Comparison of ENCODE assay signal across 17 cellular contexts in the genomic region with DNA sequence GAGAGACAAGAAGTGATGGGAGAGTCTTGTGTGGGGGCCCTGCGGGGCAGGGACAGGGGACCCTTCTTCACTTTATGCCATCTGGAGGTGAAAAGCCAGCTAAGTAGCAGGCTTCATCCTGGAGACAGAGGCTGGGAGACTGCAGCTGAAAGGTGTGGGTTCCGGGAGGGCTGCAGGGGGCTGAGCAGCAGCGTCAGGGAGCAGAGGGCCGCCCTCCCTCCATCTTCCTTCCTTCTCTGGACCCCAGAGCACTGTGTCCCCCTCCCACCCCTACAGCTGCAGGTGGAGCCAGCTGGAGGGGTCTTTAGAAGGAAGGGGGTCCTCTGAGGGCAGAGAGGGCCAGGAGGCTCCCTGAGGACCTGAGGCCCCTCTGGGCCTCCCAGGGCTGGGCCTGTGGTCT.
A peak's percentile ranks its signal among the peaks of the same experiment; 100 is the strongest.
DNase-seq lines count a peak whose midpoint lies in the region; ATAC-seq and TF ChIP-seq lines count a peak whose summit lies in the region.
"Had no signal": no experiment of that assay in that cellular context is flagged by ENCODE, and none has a peak within 500 bp of the region (broad histone marks: within the 10 kb centered on the region; RNA-seq: fewer than 3 reads in every experiment).

No MANE protein-coding gene starts in this region.

- no peak overlapping the region for H3K4ac ChIP-seq in neuronal stem cell (ENCODE audit: low read length)

- peaks cover 16% of the 10 kb centered on the region for H3K27me3 Mint-ChIP-seq in activated naive CD8-positive, alpha-beta T cell treated with anti-CD3 and anti-CD28 coated beads, Interleukin-2, amount 50 U/mL, for 24 hours
- H3K27me3 Mint-ChIP-seq in activated naive CD8-positive, alpha-beta T cell treated with anti-CD3 and anti-CD28 coated beads for 36 hours: peaks cover 32% of the 10 kb centered on the region
- H3K27me3 Mint-ChIP-seq in glutamatergic neuron (ENCODE audit: unreplicated experiment): peaks cover 9% of the 10 kb centered on the region

- H3K27me3 ChIP-seq in ectodermal cell (ENCODE audit: control insufficient read depth, insufficient read depth, low read length, poor library complexity, severe bottlenecking) (peaks cover 30% of the 10 kb centered on the region), neuronal stem cell (ENCODE audit: control insufficient read depth in 3 of 3, insufficient read depth in 3 of 3, low read depth in 1 of 3, low read length in 3 of 3) (peaks cover 0 to 13% (median 11%) of the 10 kb centered on the region in 3 experiments)

- 81 to 93% methylated on average over 3 to 4 of the region's 4 CpGs for WGBS in ectodermal cell, 2 experiments
- no CpG with 5 or more reads among the region's 4 CpGs for WGBS in neuronal stem cell (ENCODE audit: extremely low coverage in 2 of 2, insufficient read length in 2 of 2, insufficient replicate concordance in 1 of 2), 2 donors

- peak overlapping the region; percentile 68 for H3K23ac ChIP-seq in neuronal stem cell (ENCODE audit: low read depth, low read length, poor library complexity)

- H3K9me3 ChIP-seq in ectodermal cell (ENCODE audit: control insufficient read depth, low read length) (no peaks in the 10 kb centered on the region), neuronal stem cell (replicated peaks in 1 of 2; ENCODE audit: control insufficient read depth in 2 of 2, insufficient read depth in 1 of 2, low read depth in 1 of 2, low read length in 2 of 2) (peaks cover 0 to 2% of the 10 kb centered on the region in 2 donors)
- H3K9me3 ChIP-seq: HAP-1 had no signal

- no peak overlapping the region for H2BK120ac ChIP-seq in neuronal stem cell (ENCODE audit: low read depth, low read length)

- H4K8ac ChIP-seq in neuronal stem cell (ENCODE audit: low read depth, low read length): no peak overlapping the region

- no peak overlapping the region for H2AFZ ChIP-seq in neuronal stem cell (ENCODE audit: low read length)

- intact Hi-C loops in left colon (cut with DNase I, micrococcal nuclease): no loop called here

- no peak overlapping the region for H3K18ac ChIP-seq in neuronal stem cell (ENCODE audit: low read length)

- H2BK15ac ChIP-seq in neuronal stem cell (ENCODE audit: low read length): no peak overlapping the region

- H3K27ac ChIP-seq in ectodermal cell (ENCODE audit: insufficient read depth, low read depth, low read length, poor library complexity, severe bottlenecking): no peak overlapping the region
- no peak overlapping the region for H3K27ac ChIP-seq in neuronal stem cell (replicated peaks; ENCODE audit: low read length)
- H3K27ac ChIP-seq: 22Rv1, A549, C4-2B had no signal

- TF ChIP-seq CTCF in glutamatergic neuron (IDR thresholded peaks at IDR 0.05; ENCODE audit: partially characterized antibody, unreplicated experiment) (no peak), GM13977 (IDR thresholded peaks at IDR 0.05; ENCODE audit: extremely low read depth, insufficient read depth, missing control alignments) (no peak)

- H3K14ac ChIP-seq in neuronal stem cell (ENCODE audit: low read length): no peak overlapping the region

- peaks cover under 1% of the 10 kb centered on the region for H3K9me3 Mint-ChIP-seq in activated naive CD8-positive, alpha-beta T cell treated with anti-CD3 and anti-CD28 coated beads, Interleukin-2, amount 50 U/mL, for 24 hours
- peaks cover 4% of the 10 kb centered on the region for H3K9me3 Mint-ChIP-seq in activated naive CD8-positive, alpha-beta T cell treated with anti-CD3 and anti-CD28 coated beads for 36 hours
- peaks cover 3% of the 10 kb centered on the region for H3K9me3 Mint-ChIP-seq in glutamatergic neuron (ENCODE audit: unreplicated experiment)
- H3K9me3 Mint-ChIP-seq: CD4-positive, alpha-beta T cell had no signal

- H3K9ac ChIP-seq in neuronal stem cell (ENCODE audit: low read depth, low read length, poor library complexity): no peak overlapping the region

- ATAC-seq in activated naive CD8-positive, alpha-beta T cell treated with anti-CD3 and anti-CD28 coated beads, Interleukin-2, amount 50 U/mL, for 24 hours: peak; percentile 27
- no peak for ATAC-seq in left colon
- ATAC-seq: HepG2 had no signal

- no peaks in the 10 kb centered on the region for H3K4me1 ChIP-seq in ectodermal cell (ENCODE audit: control insufficient read depth, insufficient read depth, low read length)
- no peaks in the 10 kb centered on the region for H3K4me1 ChIP-seq in neuronal stem cell (ENCODE audit: control insufficient read depth in 2 of 2, insufficient read depth in 1 of 2, low read depth in 1 of 2, low read length in 2 of 2)
- H3K4me1 ChIP-seq: A549, Caco-2, HAP-1 had no signal

- no peak overlapping the region for H2BK12ac ChIP-seq in neuronal stem cell (ENCODE audit: low read length)

- no peaks in the 10 kb centered on the region for H3K4me1 Mint-ChIP-seq in activated naive CD8-positive, alpha-beta T cell treated with anti-CD3 and anti-CD28 coated beads, Interleukin-2, amount 50 U/mL, for 24 hours
- H3K4me1 Mint-ChIP-seq in activated naive CD8-positive, alpha-beta T cell treated with anti-CD3 and anti-CD28 coated beads for 36 hours: no peaks in the 10 kb centered on the region
- no peaks in the 10 kb centered on the region for H3K4me1 Mint-ChIP-seq in glutamatergic neuron (ENCODE audit: low read depth, unreplicated experiment)

- no peak overlapping the region for H3K4me3 Mint-ChIP-seq in activated naive CD8-positive, alpha-beta T cell treated with anti-CD3 and anti-CD28 coated beads, Interleukin-2, amount 50 U/mL, for 24 hours
- H3K4me3 Mint-ChIP-seq in activated naive CD8-positive, alpha-beta T cell treated with anti-CD3 and anti-CD28 coated beads for 36 hours: no peak overlapping the region
- H3K4me3 Mint-ChIP-seq in glutamatergic neuron (ENCODE audit: unreplicated experiment): peak overlapping the region; percentile 64
- H3K4me3 Mint-ChIP-seq: CD4-positive, alpha-beta T cell had no signal

- H2AK5ac ChIP-seq in neuronal stem cell (ENCODE audit: low read depth, low read length): no peak overlapping the region

- H3K36me3 Mint-ChIP-seq in activated naive CD8-positive, alpha-beta T cell treated with anti-CD3 and anti-CD28 coated beads, Interleukin-2, amount 50 U/mL, for 24 hours (ENCODE audit: low read depth): peaks cover 2% of the 10 kb centered on the region
- no peaks in the 10 kb centered on the region for H3K36me3 Mint-ChIP-seq in activated naive CD8-positive, alpha-beta T cell treated with anti-CD3 and anti-CD28 coated beads for 36 hours
- no peaks in the 10 kb centered on the region for H3K36me3 Mint-ChIP-seq in glutamatergic neuron (ENCODE audit: unreplicated experiment)
- H3K36me3 Mint-ChIP-seq: IgD-negative memory B cell had no signal

- no peak overlapping the region for H3K27ac Mint-ChIP-seq in activated naive CD8-positive, alpha-beta T cell treated with anti-CD3 and anti-CD28 coated beads, Interleukin-2, amount 50 U/mL, for 24 hours
- no peak overlapping the region for H3K27ac Mint-ChIP-seq in activated naive CD8-positive, alpha-beta T cell treated with anti-CD3 and anti-CD28 coated beads for 36 hours
- H3K27ac Mint-ChIP-seq in glutamatergic neuron (ENCODE audit: unreplicated experiment): no peak overlapping the region
- H3K27ac Mint-ChIP-seq: CD4-positive, alpha-beta T cell; IgD-negative memory B cell had no signal

- H4K91ac ChIP-seq in neuronal stem cell (ENCODE audit: low read depth, low read length, poor library complexity): no peak overlapping the region

- H3K79me1 ChIP-seq in neuronal stem cell (ENCODE audit: low read depth, low read length): no peaks in the 10 kb centered on the region

- no peak overlapping the region for H3K4me2 ChIP-seq in neuronal stem cell (ENCODE audit: insufficient read depth, low read length, poor library complexity, severe bottlenecking)
- H3K4me2 ChIP-seq: A549 had no signal

- no peak for DNase-seq in activated naive CD8-positive, alpha-beta T cell treated with anti-CD3 and anti-CD28 coated beads, Interleukin-2, amount 50 U/mL, for 24 hours
- DNase-seq in activated naive CD8-positive, alpha-beta T cell treated with anti-CD3 and anti-CD28 coated beads for 36 hours: no peak
- DNase-seq in glutamatergic neuron (no peak), neuronal stem cell (ENCODE audit: low spot score) (no peak), left colon (no peak), GM13977 (ENCODE audit: low spot score) (no peak)
- no peak for DNase-seq in activated naive CD4-positive, alpha-beta T cell treated with Interleukin-2 at 50 U/mL for 16 hours
- DNase-seq: AML-193; Caco-2; CD4-positive, alpha-beta T cell had no signal

- H3K36me3 ChIP-seq in ectodermal cell (ENCODE audit: control insufficient read depth, insufficient read depth, low read length) (no peaks in the 10 kb centered on the region), neuronal stem cell (replicated peaks in 1 of 2; ENCODE audit: control insufficient read depth in 2 of 2, insufficient read depth in 2 of 2, low read length in 2 of 2) (no peaks in the 10 kb centered on the region)
- H3K36me3 ChIP-seq: HAP-1 had no signal

- H3K4me3 ChIP-seq in ectodermal cell (ENCODE audit: insufficient read depth, low read depth, low read length) (peak overlapping the region; percentile 20), neuronal stem cell (ENCODE audit: low read length in 2 of 2) (no peak overlapping the region)
- H3K4me3 ChIP-seq: A549, HAP-1 had no signal

- in situ Hi-C loops in GM13977 (cut with MboI; ENCODE audit: low pct_unique_long_range_greater_than_20kb, low sequenced_read_pairs, unreplicated experiment): no loop called here

- H2BK5ac ChIP-seq in neuronal stem cell (ENCODE audit: low read length): no peak overlapping the region
